ENCODE assay signal across 4 cellular contexts in the genomic region with DNA sequence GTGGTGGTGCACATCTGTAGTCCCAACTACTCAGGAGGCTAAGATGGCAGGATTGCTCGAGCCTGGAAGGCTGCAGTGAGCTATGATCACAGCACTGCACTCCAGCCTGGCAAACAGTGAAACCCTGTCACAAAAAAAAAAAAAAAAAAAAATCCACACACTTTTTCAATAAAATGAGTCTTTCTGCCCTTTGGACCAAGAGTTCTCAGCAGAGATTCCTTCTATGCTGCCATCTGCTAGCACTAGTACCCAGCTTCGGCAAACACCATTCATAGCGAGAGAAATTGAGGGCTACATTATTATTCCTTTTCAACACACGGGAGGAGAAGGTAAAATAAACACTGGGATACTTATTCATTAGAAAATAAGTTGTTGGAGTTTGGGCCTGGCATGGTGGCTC.
"Had no signal": no experiment of that assay in that cellular context is flagged by ENCODE, and none has a peak within 500 bp of the region (broad histone marks: within the 10 kb centered on the region; RNA-seq: fewer than 3 reads in every experiment).

No MANE protein-coding gene starts in this region.

- H3K4me2 ChIP-seq: GM23338 had no signal

- ATAC-seq: GM23338 had no signal

- DNase-seq: H9, HCEC 1CT, KBM-7 had no signal

- H3K4me3 ChIP-seq: GM23338 had no signal

- H2AFZ ChIP-seq: GM23338 had no signal
